Comparison of ENCODE assay signal across 2 cellular contexts in the genomic region with DNA sequence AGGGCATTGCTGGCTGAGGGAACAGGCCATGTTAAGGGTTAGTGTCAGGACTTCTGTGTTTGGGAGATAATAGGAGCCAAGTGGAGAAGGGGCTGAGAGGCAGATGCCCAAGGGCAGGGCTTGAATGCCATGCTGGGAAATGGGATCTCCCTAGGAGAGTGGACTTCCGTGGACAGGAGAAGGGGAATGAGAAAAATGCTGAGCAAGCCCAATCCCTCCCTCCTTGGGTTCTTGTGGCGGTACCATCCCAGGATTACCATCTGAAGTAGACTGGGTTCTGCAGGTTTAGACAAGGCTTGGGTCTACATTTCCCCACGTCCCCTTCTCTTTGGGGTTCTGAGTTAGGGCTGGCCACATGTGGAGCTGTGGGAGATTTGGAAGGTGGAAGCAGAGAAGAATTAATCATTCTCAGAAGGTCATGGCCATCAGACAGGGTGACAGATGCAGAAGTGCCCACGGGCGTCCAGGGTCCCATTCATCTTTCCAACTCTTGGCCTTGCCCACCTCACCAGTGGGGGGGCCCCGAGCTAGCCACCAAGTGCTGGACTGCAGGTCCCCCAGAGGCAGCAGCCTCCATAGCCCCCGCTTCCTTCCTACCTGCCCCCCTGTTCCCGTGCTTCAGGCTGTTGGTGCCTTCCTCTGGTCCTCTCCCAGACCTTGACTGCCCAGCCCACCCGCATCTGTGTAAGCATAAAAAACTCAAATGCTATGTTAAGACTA.
TF ChIP-seq lines count a peak whose summit lies in the region.

No MANE protein-coding gene starts in this region.

TF ChIP-seq in A549, 52 proteins besides CTCF, POLR2A, EP300 and RAD21:
- TF ChIP-seq HOXA7 (CRISPR knock-in tag; IDR thresholded peaks at IDR 0.05) (no peak), MAFK (IDR thresholded peaks at IDR 0.05; ENCODE audit: partially characterized antibody) (peak; percentile 65)

TF ChIP-seq in IMR-90, 13 proteins besides CTCF, POLR2A, EP300 and RAD21:
- TF ChIP-seq FOS (IDR thresholded peaks at IDR 0.05; ENCODE audit: low read depth, low read length) (no peak), MAFK (IDR thresholded peaks at IDR 0.05; ENCODE audit: low read depth, low read length) (0 out of 2 replicates have a peak, but pooled peaks have one; percentile 42)
